Comparison of ENCODE assay signal across 8 cellular contexts in genomic region chr14:101791919-101792572, GRCh38. TPM values are rescaled to one million over a fixed set of nuclear protein-coding genes. Genes with fewer than 3 reads are reported as not detected.
DNase-seq lines count a peak whose midpoint lies in the region; ATAC-seq and TF ChIP-seq lines count a peak whose summit lies in the region.

No MANE protein-coding gene starts in this region.

- H3K27me3 ChIP-seq in AG04450 (ENCODE audit: control insufficient read depth, insufficient read depth, low read length) (no peaks in the 10 kb centered on the region), tibial nerve (no peaks in the 10 kb centered on the region)

- TF ChIP-seq EP300 in tibial nerve (IDR thresholded peaks at IDR 0.05) = no peak

- H3K9me3 Mint-ChIP-seq in HFFc6 = peaks cover 6% of the 10 kb centered on the region
- peaks cover 9% of the 10 kb centered on the region for H3K9me3 Mint-ChIP-seq in activated T-helper 2 cell treated with anti-CD3 and anti-CD28 coated beads, Interferon-gamma antibody, Interleukin-2, Interleukin-4, amounts not matched to agents 10 μg/mL and 5 μg/mL and 100 μg/mL, durations not matched to agents 14 hours and 24 hours and 36 hours

- H3K36me3 Mint-ChIP-seq in HFFc6 (ENCODE audit: low read depth) = peaks cover 9% of the 10 kb centered on the region
- peaks cover 12% of the 10 kb centered on the region for H3K36me3 Mint-ChIP-seq in activated T-helper 2 cell treated with anti-CD3 and anti-CD28 coated beads, Interferon-gamma antibody, Interleukin-2, Interleukin-4, amounts not matched to agents 10 μg/mL and 5 μg/mL and 100 μg/mL, durations not matched to agents 14 hours and 24 hours and 36 hours (ENCODE audit: low read depth)

- no peak overlapping the region for H3K27ac ChIP-seq in AG04450 (ENCODE audit: low read depth, low read length)
- H3K27ac ChIP-seq in tibial nerve = peak overlapping the region in 3 of 4 donors; percentile 15 to 81 (median 70)

- intact Hi-C loops in activated T-helper 2 cell treated with anti-CD3 and anti-CD28 coated beads, Interferon-gamma antibody, Interleukin-2, Interleukin-4, amounts not matched to agents 10 μg/mL and 5 μg/mL and 100 μg/mL, durations not matched to agents 14 hours and 24 hours and 36 hours (cut with micrococcal nuclease) = loop anchor here (1.0 to 2.0 kb wide), 2 partner anchors 17 to 31 kb away; no protein-coding TSS in a partner anchor

- POLR2A ChIA-PET in AG04450 (lab: Yijun Ruan, JAX) = interaction anchor here (0.6 kb wide), 1 partner anchor 80 kb away, joined by 4 read pairs; no protein-coding TSS in a partner anchor

- H3K4me3 Mint-ChIP-seq in HFFc6 = peak overlapping the region; percentile 50
- peak overlapping the region; percentile 1 for H3K4me3 Mint-ChIP-seq in activated T-helper 2 cell treated with anti-CD3 and anti-CD28 coated beads, Interferon-gamma antibody, Interleukin-2, Interleukin-4, amounts not matched to agents 10 μg/mL and 5 μg/mL and 100 μg/mL, durations not matched to agents 14 hours and 24 hours and 36 hours (ENCODE audit: low read depth)

- H3K9me3 ChIP-seq in AG04450 (ENCODE audit: control insufficient read depth, insufficient read depth, low read length) (peaks cover 3% of the 10 kb centered on the region), tibial nerve (peaks cover 0 to 3% (median 0%) of the 10 kb centered on the region in 4 donors)

- ATAC-seq in HG03469 (IDR thresholded peaks at IDR 0.05; ENCODE audit: unreplicated experiment) (no peak), GM21447 (IDR thresholded peaks at IDR 0.05; ENCODE audit: unreplicated experiment) (no peak)

- no peaks in the 10 kb centered on the region; the same call in 1 of the 2 replicates for H3K27me3 Mint-ChIP-seq in HFFc6 (ENCODE audit: insufficient read depth)
- no peaks in the 10 kb centered on the region for H3K27me3 Mint-ChIP-seq in activated T-helper 2 cell treated with anti-CD3 and anti-CD28 coated beads, Interferon-gamma antibody, Interleukin-2, Interleukin-4, amounts not matched to agents 10 μg/mL and 5 μg/mL and 100 μg/mL, durations not matched to agents 14 hours and 24 hours and 36 hours (ENCODE audit: low read depth)

- no peak overlapping the region for H3K27ac Mint-ChIP-seq in HFFc6
- peak overlapping the region; percentile 28 for H3K27ac Mint-ChIP-seq in activated T-helper 2 cell treated with anti-CD3 and anti-CD28 coated beads, Interferon-gamma antibody, Interleukin-2, Interleukin-4, amounts not matched to agents 10 μg/mL and 5 μg/mL and 100 μg/mL, durations not matched to agents 14 hours and 24 hours and 36 hours

- TF ChIP-seq POLR2A in tibial nerve (IDR thresholded peaks at IDR 0.05) = no peak

- peaks cover 11% of the 10 kb centered on the region for H3K4me1 Mint-ChIP-seq in HFFc6 (ENCODE audit: low read depth)
- peaks cover 19% of the 10 kb centered on the region for H3K4me1 Mint-ChIP-seq in activated T-helper 2 cell treated with anti-CD3 and anti-CD28 coated beads, Interferon-gamma antibody, Interleukin-2, Interleukin-4, amounts not matched to agents 10 μg/mL and 5 μg/mL and 100 μg/mL, durations not matched to agents 14 hours and 24 hours and 36 hours (ENCODE audit: low read depth)

- peaks cover 0 to 22% (median 1%) of the 10 kb centered on the region in 4 donors for H3K4me1 ChIP-seq in tibial nerve

- 47 to 48% methylated on average over 5 of the region's 5 CpGs for WGBS in tibial nerve, 2 donors

- CTCF ChIA-PET in AG04450 (lab: Charles Lee) = interaction anchor here (0.5 to 3.2 kb wide), 2 partner anchors 21 to 148 kb away, joined by 5 to 21 read pairs; no protein-coding TSS in a partner anchor

- H3K4me3 ChIP-seq in AG04450 (ENCODE audit: low read depth, low read length) = peak overlapping the region; percentile 33
- peak overlapping the region in 2 of 4 donors; percentile 24 to 27 for H3K4me3 ChIP-seq in tibial nerve

- peak; percentile 27 for DNase-seq in AG04450 (ENCODE audit: low read depth, low spot score)
- no peak for DNase-seq in HFFc6
- DNase-seq in activated T-helper 2 cell treated with anti-CD3 and anti-CD28 coated beads, Interferon-gamma antibody, Interleukin-2, Interleukin-4, amounts not matched to agents 10 μg/mL and 5 μg/mL and 100 μg/mL, durations not matched to agents 14 hours and 24 hours and 36 hours (ENCODE audit: low spot score) = no peak
- peak; percentile 88 for DNase-seq in iris pigment epithelial cell (ENCODE audit: low read depth)
- no peak for DNase-seq in tibial nerve (ENCODE audit: low spot score in 2 of 2)
- DNase-seq in NCI-H345 (lab: John Stamatoyannopoulos, UW) = no peak

- H3K36me3 ChIP-seq in tibial nerve = peaks cover 0 to 14% (median 0%) of the 10 kb centered on the region in 3 donors

- TF ChIP-seq CTCF in AG04450 (IDR thresholded peaks at IDR 0.05; ENCODE audit: low read depth, low read length) (no peak), HFFc6 (IDR thresholded peaks at IDR 0.05) (no peak), tibial nerve (IDR thresholded peaks at IDR 0.05) (no peak)

RNA-seq across cellular contexts. Expression of gene PPP2R5C, which starts 30.5 kb away (rescaled TPM):
- 108 and 140 TPM in 2 replicates for polyA plus RNA-seq in AG04450 (2011; rRNA removed)
- polyA minus RNA-seq in AG04450 (2011; rRNA and poly(A)+ RNA removed) = 81.7 and 107 TPM in 2 replicates
- 100 to 1,000 TPM; 108 to 128 (median 122) TPM for total RNA-seq in HFFc6 (2021; fragmentation: NEBNext Ultra II Directional; extraction: Animal tissue kit (Norgen Biotek cat#: 25700))
- total RNA-seq in activated T-helper 2 cell treated with anti-CD3 and anti-CD28 coated beads, Interferon-gamma antibody, Interleukin-2, Interleukin-4, amounts not matched to agents 10 μg/mL and 5 μg/mL and 100 μg/mL, durations not matched to agents 14 hours and 24 hours and 36 hours = 170 and 174 TPM in 2 replicates
- total RNA-seq in tibial nerve = 100 to 1,000 TPM in 1 of 4 donors, 10 to 100 TPM in 3; 63.3 to 113 (median 75.9) TPM

Comparison
In these comparisons a context has a peak if more than half of its experiments do, and no peak if none do; other contexts are left out.
1. DNase-seq: peak in AG04450 (single experiment) and iris pigment epithelial cell (single experiment); none in HFFc6 (single experiment), activated T-helper 2 cell treated with anti-CD3 and anti-CD28 coated beads, Interferon-gamma antibody, Interleukin-2, Interleukin-4, amounts not matched to agents 10 μg/mL and 5 μg/mL and 100 μg/mL, durations not matched to agents 14 hours and 24 hours and 36 hours (single experiment), tibial nerve (0 of 2) and NCI-H345 (single experiment).